In the genomic region with DNA sequence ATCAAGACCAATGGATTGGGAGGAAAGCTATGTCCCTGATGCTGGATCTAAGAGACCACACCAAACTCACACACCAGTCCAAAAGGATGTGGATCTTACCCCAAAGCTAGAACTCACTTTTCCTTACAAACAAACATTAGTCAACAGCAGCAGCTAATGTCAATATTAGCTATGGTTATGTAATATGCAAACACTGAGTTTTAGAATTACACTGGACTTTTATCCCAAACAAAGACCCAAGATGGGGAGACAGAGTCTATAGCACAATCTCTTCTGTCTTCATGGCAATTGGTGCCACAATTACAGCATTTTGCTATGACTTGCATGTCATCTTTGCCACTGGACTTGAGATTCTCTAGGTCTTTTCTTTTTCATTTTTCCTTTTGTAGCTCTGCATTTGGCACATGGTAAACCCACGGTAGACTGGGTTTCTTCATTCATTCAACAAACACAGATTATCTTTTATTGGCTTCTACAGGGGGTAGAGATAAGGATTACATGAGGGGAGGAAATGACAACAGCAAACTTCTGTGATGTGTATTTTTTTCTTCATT, we compare ENCODE assay signal across 1 cellular context.
TF ChIP-seq lines count a peak whose summit lies in the region.

No MANE protein-coding gene starts in this region.

TF ChIP-seq in HepG2, 621 proteins besides CTCF, POLR2A, EP300 and RAD21 (continued from another document):
- TF ChIP-seq CSRNP2 (CRISPR knock-in tag; conservative IDR thresholded peaks at IDR 0.05; ENCODE audit: low read depth) (no peak), ZNF644 (CRISPR knock-in tag; IDR thresholded peaks at IDR 0.05; ENCODE audit: low read depth) (peak; percentile 99), CENPT (CRISPR knock-in tag; IDR thresholded peaks at IDR 0.05; ENCODE audit: low read depth) (no peak), ZFP36 (IDR thresholded peaks at IDR 0.05; ENCODE audit: borderline replicate concordance, low read depth, low read length, partially characterized antibody) (peak; percentile 15), CEBPG (CRISPR knock-in tag; IDR thresholded peaks at IDR 0.05) (peak; percentile 97), MTA3 (CRISPR knock-in tag; IDR thresholded peaks at IDR 0.05) (no peak), ZNF678 (CRISPR knock-in tag; IDR thresholded peaks at IDR 0.05) (no peak), ZNF264 (CRISPR knock-in tag; IDR thresholded peaks at IDR 0.05) (peak; percentile 98), CEBPZ (IDR thresholded peaks at IDR 0.05; ENCODE audit: low read length) (no peak), JUND (CRISPR knock-in tag; IDR thresholded peaks at IDR 0.05) (peak; percentile 85), SIX1 (CRISPR knock-in tag; IDR thresholded peaks at IDR 0.05; ENCODE audit: borderline replicate concordance) (peak; percentile 97), ZNF234 (CRISPR knock-in tag; conservative IDR thresholded peaks at IDR 0.05) (no peak), LCORL (IDR thresholded peaks at IDR 0.05) (peak; percentile 96), LCORL (CRISPR knock-in tag; IDR thresholded peaks at IDR 0.05) (peak; percentile 99), ZNF713 (CRISPR knock-in tag; IDR thresholded peaks at IDR 0.05) (no peak), ZC3H13 (CRISPR knock-in tag; IDR thresholded peaks at IDR 0.05) (no peak), ZFY (CRISPR knock-in tag; IDR thresholded peaks at IDR 0.05) (no peak), ZNF414 (CRISPR knock-in tag; IDR thresholded peaks at IDR 0.05) (peak; percentile 63; the same call in 1 of the 2 replicates), ZNF605 (CRISPR knock-in tag; IDR thresholded peaks at IDR 0.05) (peak; percentile 84; the same call in 1 of the 2 replicates), ZKSCAN1 (IDR thresholded peaks at IDR 0.05; ENCODE audit: low read length) (no peak), HOXA7 (CRISPR knock-in tag; IDR thresholded peaks at IDR 0.05) (no peak), KIAA2018 (CRISPR knock-in tag; IDR thresholded peaks at IDR 0.05; ENCODE audit: borderline replicate concordance) (no peak), RBM22 (optimal IDR thresholded peaks at IDR 0.05; ENCODE audit: low read length) (peak; percentile 92), BRD4 (CRISPR knock-in tag; IDR thresholded peaks at IDR 0.05) (0 out of 2 replicates have a peak, but pooled peaks have one; percentile 75)
TF ChIP-seq in HepG2: peak in this region for 307.
